In the genomic region with DNA sequence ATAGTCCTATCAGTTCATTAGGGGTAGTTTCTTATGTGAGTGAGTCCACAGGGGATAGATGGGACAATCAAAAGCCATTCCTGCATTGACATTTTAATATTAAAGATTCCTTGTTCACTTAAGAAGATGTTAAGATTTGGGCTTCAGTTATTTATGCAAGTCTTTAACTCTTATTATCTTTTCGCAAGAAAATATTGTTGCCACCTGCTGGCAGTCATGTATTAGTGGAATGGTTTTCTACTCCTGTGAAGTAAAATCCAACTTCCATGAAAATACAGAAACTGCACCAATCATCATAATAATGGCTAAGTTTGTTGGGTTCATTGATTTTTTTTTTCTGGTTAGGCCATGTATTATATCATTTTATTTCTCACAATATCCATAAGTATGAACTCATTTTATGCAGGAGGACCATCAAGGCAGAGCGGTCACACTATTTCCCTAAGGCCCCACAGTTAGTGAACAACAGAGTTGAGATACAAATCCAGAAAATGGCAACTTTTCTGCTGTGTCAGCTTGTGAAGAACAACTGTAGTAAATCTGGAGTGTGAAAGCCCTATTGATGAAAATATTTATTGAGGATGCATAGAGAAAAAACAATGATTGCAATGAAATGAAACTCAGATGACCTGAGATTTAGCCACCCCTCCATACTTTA, we compare ENCODE assay signal across 13 cellular contexts.
DNase-seq lines count a peak whose midpoint lies in the region; ATAC-seq, FAIRE-seq and TF ChIP-seq lines count a peak whose summit lies in the region.
"Had no signal": no experiment of that assay in that cellular context is flagged by ENCODE, and none has a peak within 500 bp of the region (broad histone marks: within the 10 kb centered on the region; RNA-seq: fewer than 3 reads in every experiment).

No MANE protein-coding gene starts in this region.

- H3K36me3 Mint-ChIP-seq in Caco-2 (ENCODE audit: insufficient read depth, unreplicated experiment): no peaks in the 10 kb centered on the region
- H3K36me3 Mint-ChIP-seq in activated CD8-positive, alpha-beta T cell treated with anti-CD3 and anti-CD28 coated beads for 36 hours (ENCODE audit: low read depth): no peaks in the 10 kb centered on the region

- H3K36me3 ChIP-seq in Caco-2 (ENCODE audit: control insufficient read depth, insufficient read depth, low read length) (no peaks in the 10 kb centered on the region), K562 (ENCODE audit: control insufficient read depth, insufficient read depth, low read length) (no peaks in the 10 kb centered on the region), right lobe of liver (no peaks in the 10 kb centered on the region), left lung (no peaks in the 10 kb centered on the region)

- TF ChIP-seq POLR2A in K562 (conservative IDR thresholded peaks at IDR 0.05): no peak
- no peak for TF ChIP-seq POLR2A in right lobe of liver (IDR thresholded peaks at IDR 0.05)

- peak; percentile 31 to 33 for TF ChIP-seq CTCF in Caco-2 (IDR thresholded peaks at IDR 0.05; ENCODE audit: insufficient read depth in 1 of 2, low read depth in 1 of 2, low read length in 1 of 2, severe bottlenecking in 1 of 2, unreplicated experiment in 1 of 2)
- TF ChIP-seq CTCF in K562 (IDR thresholded peaks at IDR 0.05 in 2 of 3, conservative IDR thresholded peaks at IDR 0.05 in 1 of 3; ENCODE audit: insufficient read depth in 2 of 3, low read depth in 1 of 3, low read length in 3 of 3): no peak
- TF ChIP-seq CTCF in right lobe of liver (IDR thresholded peaks at IDR 0.05): peak; percentile 41 to 55 (median 50)
- TF ChIP-seq CTCF in left lung (IDR thresholded peaks at IDR 0.05): peak in 1 of 2 donors; percentile 20
- no peak for TF ChIP-seq CTCF in activated CD8-positive, alpha-beta T cell treated with anti-CD3 and anti-CD28 coated beads for 36 hours (IDR thresholded peaks at IDR 0.05)

- intact Hi-C loops in Caco-2 (cut with micrococcal nuclease; ENCODE audit: unreplicated experiment) (loop anchor here (5.0 kb wide), 2 partner anchors 196 to 244 kb away; no protein-coding TSS in a partner anchor), K562 (cut with micrococcal nuclease) (loop anchor here (5.0 to 10.0 kb wide), 3 partner anchors 84 to 241 kb away; no protein-coding TSS in a partner anchor), right lobe of liver (cut with DNase I) (no loop called here), left lung (cut with DNase I) (no loop called here)
- intact Hi-C loops in activated CD8-positive, alpha-beta T cell treated with anti-CD3 and anti-CD28 coated beads for 36 hours (cut with micrococcal nuclease): no loop called here

- H3K27ac Mint-ChIP-seq in Caco-2 (ENCODE audit: unreplicated experiment): no peak overlapping the region
- H3K27ac Mint-ChIP-seq in activated CD8-positive, alpha-beta T cell treated with anti-CD3 and anti-CD28 coated beads for 36 hours: no peak overlapping the region
- H3K27ac Mint-ChIP-seq: stimulated activated naive CD8-positive, alpha-beta T cell treated with anti-CD3 and anti-CD28 coated beads, Interleukin-15, amount 100 ng/mL, for 72 hours had no signal

- H4K20me1 ChIP-seq in K562 (replicated peaks; ENCODE audit: control insufficient read depth, insufficient read depth, low read length): 0 out of 2 replicates have a peak, but pooled peaks cover 3% of the 10 kb centered on the region

- TF ChIP-seq RAD21 in K562 (CRISPR knock-in tag; conservative IDR thresholded peaks at IDR 0.05 in 1 of 2, IDR thresholded peaks at IDR 0.05 in 1 of 2): peak in 1 of 2 experiments; percentile 43; a peak in 2 of 4 replicates

- TF ChIP-seq EP300 in K562 (IDR thresholded peaks at IDR 0.05; ENCODE audit: low read length): no peak

- 10% methylated on average over 2 of the region's 2 CpGs for WGBS in K562 (ENCODE audit: insufficient coverage, low coverage, missing lambda C conversion rate)
- 68% methylated on average over 2 of the region's 2 CpGs for WGBS in right lobe of liver (ENCODE audit: insufficient coverage, low coverage, low lambda C conversion rate, missing lambda C conversion rate)

- no peak overlapping the region for H3K4me3 Mint-ChIP-seq in Caco-2 (ENCODE audit: unreplicated experiment)
- H3K4me3 Mint-ChIP-seq in activated CD8-positive, alpha-beta T cell treated with anti-CD3 and anti-CD28 coated beads for 36 hours: no peak overlapping the region
- H3K4me3 Mint-ChIP-seq: stimulated activated naive CD8-positive, alpha-beta T cell treated with anti-CD3 and anti-CD28 coated beads, Interleukin-15, amount 100 ng/mL, for 72 hours had no signal

- no peak overlapping the region for H3K27ac ChIP-seq in K562 (ENCODE audit: extremely low read depth, low read depth, low read length)
- no peak overlapping the region for H3K27ac ChIP-seq in right lobe of liver
- no peak overlapping the region for H3K27ac ChIP-seq in left lung

- POLR2A ChIA-PET in Caco-2 (lab: Charles Lee): no interaction called here
- POLR2A ChIA-PET in K562 (lab: Yijun Ruan, JAX): no interaction called here
- POLR2A ChIA-PET in activated CD8-positive, alpha-beta T cell treated with anti-CD3 and anti-CD28 coated beads for 36 hours (lab: Charles Lee): no interaction called here

- no peak overlapping the region for H3K4me2 ChIP-seq in K562 (ENCODE audit: insufficient read depth, low read length)

- H3K4me3 ChIP-seq in Caco-2 (ENCODE audit: low read depth, low read length): no peak overlapping the region
- no peak overlapping the region for H3K4me3 ChIP-seq in K562
- no peak overlapping the region for H3K4me3 ChIP-seq in right lobe of liver
- no peak overlapping the region for H3K4me3 ChIP-seq in left lung
- H3K4me3 ChIP-seq: mucosa of descending colon had no signal

- peaks cover 6% of the 10 kb centered on the region for H3K9me3 Mint-ChIP-seq in Caco-2 (ENCODE audit: unreplicated experiment)
- no peaks in the 10 kb centered on the region for H3K9me3 Mint-ChIP-seq in activated CD8-positive, alpha-beta T cell treated with anti-CD3 and anti-CD28 coated beads for 36 hours
- H3K9me3 Mint-ChIP-seq: stimulated activated naive CD8-positive, alpha-beta T cell treated with anti-CD3 and anti-CD28 coated beads, Interleukin-15, amount 100 ng/mL, for 72 hours had no signal

- no TSS peak for BruUV-seq in Caco-2 (replicated peaks; lab: Mats Ljungman, UMichigan)
- BruUV-seq in K562 (replicated peaks; lab: Mats Ljungman, UMichigan): no TSS peak

- H3K9me1 ChIP-seq in K562 (ENCODE audit: control insufficient read depth, insufficient read depth, low read length): no peaks in the 10 kb centered on the region

- ATAC-seq in K562 (no peak), right lobe of liver (peak in 1 of 4 donors; percentile 43), GM18907 (IDR thresholded peaks at IDR 0.05; ENCODE audit: unreplicated experiment) (no peak), left lung (no peak)
- ATAC-seq in activated CD8-positive, alpha-beta T cell treated with anti-CD3 and anti-CD28 coated beads for 36 hours: no peak
- ATAC-seq: mucosa of descending colon; stimulated activated naive CD8-positive, alpha-beta T cell treated with anti-CD3 and anti-CD28 coated beads, Interleukin-15, amount 100 ng/mL, for 72 hours had no signal

- H3K79me2 ChIP-seq in K562 (ENCODE audit: control insufficient read depth, insufficient read depth, low read length): no peaks in the 10 kb centered on the region

- DNase-seq in Caco-2: no peak
- peak; percentile 32 for DNase-seq in LHCN-M2 (ENCODE audit: low read depth)
- no peak for DNase-seq in K562 (ENCODE audit: extremely low read depth in 1 of 4, low spot score in 3 of 4)
- no peak for DNase-seq in right lobe of liver
- DNase-seq in stimulated activated CD4-positive, alpha-beta T cell treated with anti-CD3 and anti-CD28 coated beads, Interleukin-1b, Interleukin-23, amount 100 ng/mL, for 48 hours: no peak
- no peak for DNase-seq in left lung
- DNase-seq in activated CD8-positive, alpha-beta T cell treated with anti-CD3 and anti-CD28 coated beads for 36 hours: no peak
- DNase-seq: anterior cingulate cortex; mucosa of descending colon; NCI-H2227 treated with DMSO at 0.1 percent for 48 hours; stimulated activated CD4-positive, alpha-beta T cell treated with anti-CD3 and anti-CD28 coated beads, Interleukin-15, amount 100 ng/mL, for 24 hours; stimulated activated naive CD8-positive, alpha-beta T cell treated with anti-CD3 and anti-CD28 coated beads, Interleukin-15, amount 100 ng/mL, for 72 hours had no signal

- no peaks in the 10 kb centered on the region for H3K27me3 Mint-ChIP-seq in Caco-2 (ENCODE audit: insufficient read depth, unreplicated experiment)
- H3K27me3 Mint-ChIP-seq in activated CD8-positive, alpha-beta T cell treated with anti-CD3 and anti-CD28 coated beads for 36 hours: no peaks in the 10 kb centered on the region
- H3K27me3 Mint-ChIP-seq: stimulated activated naive CD8-positive, alpha-beta T cell treated with anti-CD3 and anti-CD28 coated beads, Interleukin-15, amount 100 ng/mL, for 72 hours had no signal

- CTCF ChIA-PET in Caco-2 (lab: Charles Lee) (no interaction called here), K562 (lab: Yijun Ruan, JAX; ENCODE audit: low intra/inter-chr PET ratio) (interaction anchor here (0.7 kb wide), 1 partner anchor 243 kb away, joined by 3 read pairs; no protein-coding TSS in a partner anchor)
- CTCF ChIA-PET in activated CD8-positive, alpha-beta T cell treated with anti-CD3 and anti-CD28 coated beads for 36 hours (lab: Charles Lee): no interaction called here

- no peaks in the 10 kb centered on the region for H3K4me1 Mint-ChIP-seq in Caco-2 (ENCODE audit: low read depth, unreplicated experiment)
- H3K4me1 Mint-ChIP-seq in activated CD8-positive, alpha-beta T cell treated with anti-CD3 and anti-CD28 coated beads for 36 hours (ENCODE audit: low read depth): no peaks in the 10 kb centered on the region

- H2AFZ ChIP-seq in K562 (ENCODE audit: low read depth, low read length): no peak overlapping the region

- no peak for FAIRE-seq in K562 (lab: Jason Lieb, UNC)

- H3K9me3 ChIP-seq in Caco-2 (no peaks in the 10 kb centered on the region), K562 (replicated peaks; ENCODE audit: control insufficient read depth, insufficient read depth, low read depth, low read length) (no peaks in the 10 kb centered on the region), right lobe of liver (no peaks in the 10 kb centered on the region), left lung (no peaks in the 10 kb centered on the region)
- H3K9me3 ChIP-seq: mucosa of descending colon had no signal

- H3K27me3 ChIP-seq in Caco-2 (replicated peaks; ENCODE audit: control insufficient read depth, insufficient read depth, low read length) (no peaks in the 10 kb centered on the region), K562 (ENCODE audit: control insufficient read depth in 2 of 2, insufficient read depth in 2 of 2, low read length in 2 of 2) (no peaks in the 10 kb centered on the region), right lobe of liver (no peaks in the 10 kb centered on the region), left lung (no peaks in the 10 kb centered on the region)

- no peak overlapping the region for H3K9ac ChIP-seq in K562 (ENCODE audit: insufficient read depth in 1 of 2, low read depth in 2 of 2, low read length in 2 of 2)

- H3K4me1 ChIP-seq in Caco-2 (no peaks in the 10 kb centered on the region), K562 (replicated peaks in 1 of 2; ENCODE audit: control insufficient read depth in 2 of 2, insufficient read depth in 2 of 2, low read length in 2 of 2) (no peaks in the 10 kb centered on the region; a peak in 1 of 5 replicates), right lobe of liver (no peaks in the 10 kb centered on the region), left lung (no peaks in the 10 kb centered on the region)

- in situ Hi-C loops in K562 (cut with MboI): no loop called here

Comparison
In these comparisons a context has a peak if more than half of its experiments do, and no peak if none do; other contexts are left out.
1. CTCF ChIP-seq: peak in Caco-2 (2 of 2) and right lobe of liver (4 of 4); none in K562 (0 of 3) and activated CD8-positive, alpha-beta T cell treated with anti-CD3 and anti-CD28 coated beads for 36 hours (single experiment).
2. intact Hi-C loops: an anchor here in Caco-2 (5.0 kb wide) and K562 (5.0 to 10.0 kb wide); none called in right lobe of liver, left lung and activated CD8-positive, alpha-beta T cell treated with anti-CD3 and anti-CD28 coated beads for 36 hours.